2 cellular contexts compared by ENCODE assay signal in the genomic region with DNA sequence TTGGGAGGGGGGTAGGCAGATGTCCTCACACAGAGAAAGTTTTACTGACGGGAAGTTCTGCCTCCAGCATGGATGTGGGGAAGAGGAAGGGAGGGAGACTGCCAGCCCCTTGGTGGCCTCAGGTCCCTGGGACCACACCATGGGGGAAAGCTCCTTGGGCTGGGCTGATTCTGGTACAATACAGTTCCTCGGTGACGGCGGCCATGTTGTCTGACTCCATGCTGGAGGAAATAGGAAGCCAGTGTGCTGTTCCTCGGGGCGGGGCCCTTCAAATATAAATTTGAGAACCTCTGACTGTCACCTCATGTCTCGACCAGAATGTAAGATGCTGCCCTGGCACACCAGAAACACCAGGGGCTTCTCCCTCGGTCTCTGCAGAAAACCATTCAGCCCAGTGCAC.
TF ChIP-seq lines count a peak whose summit lies in the region.

No MANE protein-coding gene starts in this region.

TF ChIP-seq in IMR-90, 13 proteins besides CTCF, POLR2A, EP300 and RAD21:
- no peak for TF ChIP-seq CHD1 (IDR thresholded peaks at IDR 0.05; ENCODE audit: low read depth, low read length)
- TF ChIP-seq MXI1 (IDR thresholded peaks at IDR 0.05; ENCODE audit: borderline replicate concordance, low read depth, low read length), result no peak
- TF ChIP-seq, protein P1, sequence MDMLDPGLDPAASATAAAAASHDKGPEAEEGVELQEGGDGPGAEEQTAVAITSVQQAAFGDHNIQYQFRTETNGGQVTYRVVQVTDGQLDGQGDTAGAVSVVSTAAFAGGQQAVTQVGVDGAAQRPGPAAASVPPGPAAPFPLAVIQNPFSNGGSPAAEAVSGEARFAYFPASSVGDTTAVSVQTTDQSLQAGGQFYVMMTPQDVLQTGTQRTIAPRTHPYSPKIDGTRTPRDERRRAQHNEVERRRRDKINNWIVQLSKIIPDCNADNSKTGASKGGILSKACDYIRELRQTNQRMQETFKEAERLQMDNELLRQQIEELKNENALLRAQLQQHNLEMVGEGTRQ (IDR thresholded peaks at IDR 0.05; ENCODE audit: low read depth, low read length), result no peak
- TF ChIP-seq BHLHE40 (IDR thresholded peaks at IDR 0.05; ENCODE audit: low read depth, low read length), result no peak
- no peak for TF ChIP-seq RCOR1 (IDR thresholded peaks at IDR 0.05; ENCODE audit: insufficient replicate concordance, low read length)
- no peak for TF ChIP-seq MAFK (IDR thresholded peaks at IDR 0.05; ENCODE audit: low read depth, low read length)
- TF ChIP-seq SMC3 (IDR thresholded peaks at IDR 0.05; ENCODE audit: low read depth, low read length), result no peak
- no peak for TF ChIP-seq RFX5 (IDR thresholded peaks at IDR 0.05; ENCODE audit: low read depth, low read length)
- TF ChIP-seq, protein P2, sequence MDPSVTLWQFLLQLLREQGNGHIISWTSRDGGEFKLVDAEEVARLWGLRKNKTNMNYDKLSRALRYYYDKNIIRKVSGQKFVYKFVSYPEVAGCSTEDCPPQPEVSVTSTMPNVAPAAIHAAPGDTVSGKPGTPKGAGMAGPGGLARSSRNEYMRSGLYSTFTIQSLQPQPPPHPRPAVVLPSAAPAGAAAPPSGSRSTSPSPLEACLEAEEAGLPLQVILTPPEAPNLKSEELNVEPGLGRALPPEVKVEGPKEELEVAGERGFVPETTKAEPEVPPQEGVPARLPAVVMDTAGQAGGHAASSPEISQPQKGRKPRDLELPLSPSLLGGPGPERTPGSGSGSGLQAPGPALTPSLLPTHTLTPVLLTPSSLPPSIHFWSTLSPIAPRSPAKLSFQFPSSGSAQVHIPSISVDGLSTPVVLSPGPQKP (IDR thresholded peaks at IDR 0.05; ENCODE audit: borderline replicate concordance, low read depth, low read length), result no peak
- no peak for TF ChIP-seq CEBPB (IDR thresholded peaks at IDR 0.05; ENCODE audit: low read depth, low read length)
- TF ChIP-seq FOS (IDR thresholded peaks at IDR 0.05; ENCODE audit: low read depth, low read length), result no peak
- no peak for TF ChIP-seq MAZ (IDR thresholded peaks at IDR 0.05; ENCODE audit: borderline replicate concordance, low read depth, low read length)
- no peak for TF ChIP-seq NFE2L2 (IDR thresholded peaks at IDR 0.05; ENCODE audit: low read depth, low read length)

TF ChIP-seq in K562, 482 proteins besides CTCF, POLR2A, EP300 and RAD21:
- TF ChIP-seq RFX5 (IDR thresholded peaks at IDR 0.05; ENCODE audit: low read depth, low read length), result no peak
- TF ChIP-seq ZNF764 (CRISPR knock-in tag; IDR thresholded peaks at IDR 0.05; ENCODE audit: low read depth), result no peak
- no peak for TF ChIP-seq TRIM24 (IDR thresholded peaks at IDR 0.05)
- 0 out of 2 replicates have a peak, but pooled peaks have one; percentile 11 for TF ChIP-seq L3MBTL2 (IDR thresholded peaks at IDR 0.05)
